Comparison of ENCODE assay signal across 1 cellular context in the genomic region with DNA sequence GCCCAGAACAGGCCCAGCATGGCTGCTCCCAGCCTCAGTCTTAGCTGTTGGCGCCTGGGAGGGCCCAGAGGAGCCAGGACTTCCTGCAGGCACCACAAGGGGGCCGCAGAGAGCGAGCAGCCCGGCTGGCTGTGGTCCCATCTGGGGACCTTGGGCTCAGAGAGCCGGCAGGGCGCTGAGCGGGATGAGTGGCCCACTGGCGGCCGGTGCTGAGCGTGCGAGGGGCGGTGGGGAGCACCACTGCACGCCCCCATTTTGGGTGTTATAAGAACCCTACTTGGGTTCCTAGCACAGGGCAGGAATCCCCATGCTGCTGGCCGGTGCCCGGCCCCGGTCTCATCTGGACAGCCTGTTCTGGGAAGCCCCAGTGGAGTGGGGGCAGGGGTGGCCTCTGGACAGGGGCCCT.
TF ChIP-seq lines count a peak whose summit lies in the region.

No MANE protein-coding gene starts in this region.

TF ChIP-seq in GM12878, 131 proteins besides CTCF, POLR2A, EP300 and RAD21:
- TF ChIP-seq ZBTB33 (IDR thresholded peaks at IDR 0.05) (peak; percentile 77; the same call in 1 of the 2 replicates), ZNF274 (IDR thresholded peaks at IDR 0.05; ENCODE audit: insufficient read depth, insufficient read length) (no peak), HCFC1 (IDR thresholded peaks at IDR 0.05; ENCODE audit: low read length) (no peak), SREBF2 (IDR thresholded peaks at IDR 0.05; ENCODE audit: low read length) (no peak), YY1 (IDR thresholded peaks at IDR 0.05; ENCODE audit: low read depth, low read length) (peak; percentile 56), SMC3 (IDR thresholded peaks at IDR 0.05; ENCODE audit: borderline replicate concordance, low read length) (peak; percentile 50; the same call in 1 of the 2 replicates), POU2F2 (IDR thresholded peaks at IDR 0.05; ENCODE audit: borderline replicate concordance, low read depth, low read length) (no peak), NFXL1 (IDR thresholded peaks at IDR 0.05; ENCODE audit: borderline replicate concordance) (no peak), BMI1 (IDR thresholded peaks at IDR 0.05; ENCODE audit: borderline replicate concordance) (no peak), HDAC2 (IDR thresholded peaks at IDR 0.05) (no peak), GATAD2B (conservative IDR thresholded peaks at IDR 0.05; ENCODE audit: low read depth) (peak; percentile 51; the same call in 1 of the 2 replicates), NR2C1 (IDR thresholded peaks at IDR 0.05) (no peak), FOXM1 (IDR thresholded peaks at IDR 0.05; ENCODE audit: low read depth, low read length) (no peak), ETV6 (conservative IDR thresholded peaks at IDR 0.05 in 1 of 2, IDR thresholded peaks at IDR 0.05 in 1 of 2; ENCODE audit: borderline replicate concordance in 1 of 2, low read depth in 1 of 2) (no peak), CHD2 (IDR thresholded peaks at IDR 0.05; ENCODE audit: borderline replicate concordance, low read depth, low read length) (no peak), RUNX3 (IDR thresholded peaks at IDR 0.05; ENCODE audit: low read length) (no peak), MEF2A (IDR thresholded peaks at IDR 0.05; ENCODE audit: insufficient read depth, low read depth, low read length) (no peak), MTA3 (IDR thresholded peaks at IDR 0.05; ENCODE audit: borderline replicate concordance, low read length) (no peak), TCF3 (IDR thresholded peaks at IDR 0.05; ENCODE audit: borderline replicate concordance, insufficient read depth, low read depth, low read length) (no peak)
- TF ChIP-seq, protein P1, sequence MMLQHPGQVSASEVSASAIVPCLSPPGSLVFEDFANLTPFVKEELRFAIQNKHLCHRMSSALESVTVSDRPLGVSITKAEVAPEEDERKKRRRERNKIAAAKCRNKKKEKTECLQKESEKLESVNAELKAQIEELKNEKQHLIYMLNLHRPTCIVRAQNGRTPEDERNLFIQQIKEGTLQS (IDR thresholded peaks at IDR 0.05; ENCODE audit: borderline replicate concordance, extremely low read depth, low read depth, low read length) = no peak
- TF ChIP-seq, protein P2, sequence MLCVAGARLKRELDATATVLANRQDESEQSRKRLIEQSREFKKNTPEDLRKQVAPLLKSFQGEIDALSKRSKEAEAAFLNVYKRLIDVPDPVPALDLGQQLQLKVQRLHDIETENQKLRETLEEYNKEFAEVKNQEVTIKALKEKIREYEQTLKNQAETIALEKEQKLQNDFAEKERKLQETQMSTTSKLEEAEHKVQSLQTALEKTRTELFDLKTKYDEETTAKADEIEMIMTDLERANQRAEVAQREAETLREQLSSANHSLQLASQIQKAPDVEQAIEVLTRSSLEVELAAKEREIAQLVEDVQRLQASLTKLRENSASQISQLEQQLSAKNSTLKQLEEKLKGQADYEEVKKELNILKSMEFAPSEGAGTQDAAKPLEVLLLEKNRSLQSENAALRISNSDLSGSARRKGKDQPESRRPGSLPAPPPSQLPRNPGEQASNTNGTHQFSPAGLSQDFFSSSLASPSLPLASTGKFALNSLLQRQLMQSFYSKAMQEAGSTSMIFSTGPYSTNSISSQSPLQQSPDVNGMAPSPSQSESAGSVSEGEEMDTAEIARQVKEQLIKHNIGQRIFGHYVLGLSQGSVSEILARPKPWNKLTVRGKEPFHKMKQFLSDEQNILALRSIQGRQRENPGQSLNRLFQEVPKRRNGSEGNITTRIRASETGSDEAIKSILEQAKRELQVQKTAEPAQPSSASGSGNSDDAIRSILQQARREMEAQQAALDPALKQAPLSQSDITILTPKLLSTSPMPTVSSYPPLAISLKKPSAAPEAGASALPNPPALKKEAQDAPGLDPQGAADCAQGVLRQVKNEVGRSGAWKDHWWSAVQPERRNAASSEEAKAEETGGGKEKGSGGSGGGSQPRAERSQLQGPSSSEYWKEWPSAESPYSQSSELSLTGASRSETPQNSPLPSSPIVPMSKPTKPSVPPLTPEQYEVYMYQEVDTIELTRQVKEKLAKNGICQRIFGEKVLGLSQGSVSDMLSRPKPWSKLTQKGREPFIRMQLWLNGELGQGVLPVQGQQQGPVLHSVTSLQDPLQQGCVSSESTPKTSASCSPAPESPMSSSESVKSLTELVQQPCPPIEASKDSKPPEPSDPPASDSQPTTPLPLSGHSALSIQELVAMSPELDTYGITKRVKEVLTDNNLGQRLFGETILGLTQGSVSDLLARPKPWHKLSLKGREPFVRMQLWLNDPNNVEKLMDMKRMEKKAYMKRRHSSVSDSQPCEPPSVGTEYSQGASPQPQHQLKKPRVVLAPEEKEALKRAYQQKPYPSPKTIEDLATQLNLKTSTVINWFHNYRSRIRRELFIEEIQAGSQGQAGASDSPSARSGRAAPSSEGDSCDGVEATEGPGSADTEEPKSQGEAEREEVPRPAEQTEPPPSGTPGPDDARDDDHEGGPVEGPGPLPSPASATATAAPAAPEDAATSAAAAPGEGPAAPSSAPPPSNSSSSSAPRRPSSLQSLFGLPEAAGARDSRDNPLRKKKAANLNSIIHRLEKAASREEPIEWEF (IDR thresholded peaks at IDR 0.05; ENCODE audit: insufficient replicate concordance, low read depth, low read length) = no peak
- TF ChIP-seq, protein P3, sequence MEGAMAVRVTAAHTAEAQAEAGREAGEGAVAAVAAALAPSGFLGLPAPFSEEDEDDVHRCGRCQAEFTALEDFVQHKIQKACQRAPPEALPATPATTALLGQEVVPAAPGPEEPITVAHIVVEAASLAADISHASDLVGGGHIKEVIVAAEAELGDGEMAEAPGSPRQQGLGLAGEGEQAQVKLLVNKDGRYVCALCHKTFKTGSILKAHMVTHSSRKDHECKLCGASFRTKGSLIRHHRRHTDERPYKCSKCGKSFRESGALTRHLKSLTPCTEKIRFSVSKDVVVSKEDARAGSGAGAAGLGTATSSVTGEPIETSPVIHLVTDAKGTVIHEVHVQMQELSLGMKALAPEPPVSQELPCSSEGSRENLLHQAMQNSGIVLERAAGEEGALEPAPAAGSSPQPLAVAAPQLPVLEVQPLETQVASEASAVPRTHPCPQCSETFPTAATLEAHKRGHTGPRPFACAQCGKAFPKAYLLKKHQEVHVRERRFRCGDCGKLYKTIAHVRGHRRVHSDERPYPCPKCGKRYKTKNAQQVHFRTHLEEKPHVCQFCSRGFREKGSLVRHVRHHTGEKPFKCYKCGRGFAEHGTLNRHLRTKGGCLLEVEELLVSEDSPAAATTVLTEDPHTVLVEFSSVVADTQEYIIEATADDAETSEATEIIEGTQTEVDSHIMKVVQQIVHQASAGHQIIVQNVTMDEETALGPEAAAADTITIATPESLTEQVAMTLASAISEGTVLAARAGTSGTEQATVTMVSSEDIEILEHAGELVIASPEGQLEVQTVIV (IDR thresholded peaks at IDR 0.05; ENCODE audit: borderline replicate concordance, partially characterized antibody) = no peak
- TF ChIP-seq, protein P4, sequence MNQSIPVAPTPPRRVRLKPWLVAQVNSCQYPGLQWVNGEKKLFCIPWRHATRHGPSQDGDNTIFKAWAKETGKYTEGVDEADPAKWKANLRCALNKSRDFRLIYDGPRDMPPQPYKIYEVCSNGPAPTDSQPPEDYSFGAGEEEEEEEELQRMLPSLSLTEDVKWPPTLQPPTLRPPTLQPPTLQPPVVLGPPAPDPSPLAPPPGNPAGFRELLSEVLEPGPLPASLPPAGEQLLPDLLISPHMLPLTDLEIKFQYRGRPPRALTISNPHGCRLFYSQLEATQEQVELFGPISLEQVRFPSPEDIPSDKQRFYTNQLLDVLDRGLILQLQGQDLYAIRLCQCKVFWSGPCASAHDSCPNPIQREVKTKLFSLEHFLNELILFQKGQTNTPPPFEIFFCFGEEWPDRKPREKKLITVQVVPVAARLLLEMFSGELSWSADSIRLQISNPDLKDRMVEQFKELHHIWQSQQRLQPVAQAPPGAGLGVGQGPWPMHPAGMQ (IDR thresholded peaks at IDR 0.05; ENCODE audit: borderline replicate concordance) = no peak
